Comparison of ENCODE assay signal across 15 cellular contexts in the genomic region with DNA sequence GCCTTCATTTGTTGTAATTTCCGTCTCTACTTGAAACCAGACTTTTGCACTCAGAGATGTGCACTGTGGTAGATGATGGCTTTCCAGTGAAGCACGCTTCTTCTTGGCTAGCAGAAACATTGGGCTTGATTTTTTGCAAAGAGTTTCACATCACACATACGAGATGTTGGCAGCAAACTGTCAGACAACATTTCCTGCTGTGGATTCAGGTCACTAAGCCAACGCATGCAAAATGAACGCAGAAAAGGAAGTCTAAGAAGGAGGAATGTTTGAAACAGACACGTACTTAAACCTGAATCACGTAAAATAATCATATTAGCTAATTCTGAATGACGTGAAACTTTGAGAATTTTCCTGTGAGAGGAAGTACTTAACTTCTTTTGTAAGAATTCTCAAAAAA.
A peak's percentile ranks its signal among the peaks of the same experiment; 100 is the strongest.
DNase-seq lines count a peak whose midpoint lies in the region; ATAC-seq and TF ChIP-seq lines count a peak whose summit lies in the region.
"Had no signal": no experiment of that assay in that cellular context is flagged by ENCODE, and none has a peak within 500 bp of the region (broad histone marks: within the 10 kb centered on the region; RNA-seq: fewer than 3 reads in every experiment).

No MANE protein-coding gene starts in this region.

- no peaks in the 10 kb centered on the region for H3K4me1 ChIP-seq in CD4-positive, alpha-beta memory T cell (ENCODE audit: insufficient read depth, low read length)
- H3K4me1 ChIP-seq: right atrium auricular region had no signal

- peaks cover 5% of the 10 kb centered on the region for H3K27me3 ChIP-seq in CD4-positive, alpha-beta memory T cell (ENCODE audit: insufficient read depth, low read length)
- H3K27me3 ChIP-seq: right atrium auricular region had no signal

- no peak for DNase-seq in CD4-positive, alpha-beta memory T cell
- DNase-seq in NOMO-1 treated with DMSO at 0.1 percent for 48 hours (lab: John Stamatoyannopoulos, UW; ENCODE audit: unreplicated experiment) (peak; percentile 54), dermis blood vessel endothelial cell (peak; percentile 72), GM13976 (ENCODE audit: low spot score) (no peak), SIG-M5 treated with dmso at 0.1 percent for 504 hours (lab: John Stamatoyannopoulos, UW; ENCODE audit: unreplicated experiment) (no peak), activated gamma-delta T cell (lab: John Stamatoyannopoulos, UW) (no peak)
- DNase-seq in natural killer cell treated with Interleukin-12 subunit alpha and Interleukin-12 subunit beta and Interleukin-15 and Interleukin-18, amount 100 ng/mL, for 72 hours (ENCODE audit: low spot score) = no peak
- DNase-seq: activated naive CD8-positive, alpha-beta T cell treated with anti-CD3 and anti-CD28 coated beads, Interleukin-2, amount 50 U/mL, for 24 hours; foreskin melanocyte; Karpas-422; NCI-H1694 treated with DMSO at 0.1 percent for 48 hours; stimulated activated CD4-positive, alpha-beta T cell treated with anti-CD3 and anti-CD28 coated beads, Interleukin-4, amount 100 ng/mL, for 24 hours; stimulated activated naive CD8-positive, alpha-beta T cell treated with anti-CD3 and anti-CD28 coated beads, Interleukin-15, Interleukin-2, amounts not matched to agents 100 U/mL and 50 U/mL, for 24 hours; T1000 had no signal

- H3K36me3 Mint-ChIP-seq in CD4-positive, alpha-beta memory T cell = no peaks in the 10 kb centered on the region
- no peaks in the 10 kb centered on the region for H3K36me3 Mint-ChIP-seq in natural killer cell treated with Interleukin-12 subunit alpha and Interleukin-12 subunit beta and Interleukin-15 and Interleukin-18, amount 100 ng/mL, for 72 hours

- H3K4me3 ChIP-seq in CD4-positive, alpha-beta memory T cell (ENCODE audit: low read length in 2 of 2) = no peak overlapping the region
- H3K4me3 ChIP-seq: right atrium auricular region had no signal

- intact Hi-C loops in CD4-positive, alpha-beta memory T cell (cut with micrococcal nuclease) = loop anchor here (2.0 kb wide), 1 partner anchor 435 kb away; no protein-coding TSS in a partner anchor

- no peaks in the 10 kb centered on the region for H3K9me3 Mint-ChIP-seq in CD4-positive, alpha-beta memory T cell
- H3K9me3 Mint-ChIP-seq in natural killer cell treated with Interleukin-12 subunit alpha and Interleukin-12 subunit beta and Interleukin-15 and Interleukin-18, amount 100 ng/mL, for 72 hours = no peaks in the 10 kb centered on the region
- H3K9me3 Mint-ChIP-seq: activated naive CD8-positive, alpha-beta T cell treated with anti-CD3 and anti-CD28 coated beads, Interleukin-2, amount 50 U/mL, for 24 hours had no signal

- ATAC-seq in natural killer cell treated with Interleukin-12 subunit alpha and Interleukin-12 subunit beta and Interleukin-15 and Interleukin-18, amount 100 ng/mL, for 72 hours = peak in 1 of 2 donors; percentile 46
- ATAC-seq: activated naive CD8-positive, alpha-beta T cell treated with anti-CD3 and anti-CD28 coated beads, Interleukin-2, amount 50 U/mL, for 24 hours; stimulated activated naive CD8-positive, alpha-beta T cell treated with anti-CD3 and anti-CD28 coated beads, Interleukin-15, Interleukin-2, amounts not matched to agents 100 U/mL and 50 U/mL, for 24 hours had no signal

- H3K27me3 Mint-ChIP-seq in CD4-positive, alpha-beta memory T cell = no peaks in the 10 kb centered on the region
- H3K27me3 Mint-ChIP-seq in natural killer cell treated with Interleukin-12 subunit alpha and Interleukin-12 subunit beta and Interleukin-15 and Interleukin-18, amount 100 ng/mL, for 72 hours = peaks cover 6 to 8% of the 10 kb centered on the region in 2 donors
- H3K27me3 Mint-ChIP-seq: activated naive CD8-positive, alpha-beta T cell treated with anti-CD3 and anti-CD28 coated beads, Interleukin-2, amount 50 U/mL, for 24 hours had no signal

- peak overlapping the region in 4 of 8 donors; percentile 43 to 70 (median 54) for H3K4me3 Mint-ChIP-seq in CD4-positive, alpha-beta memory T cell
- peak overlapping the region; percentile 35 for H3K4me3 Mint-ChIP-seq in natural killer cell treated with Interleukin-12 subunit alpha and Interleukin-12 subunit beta and Interleukin-15 and Interleukin-18, amount 100 ng/mL, for 72 hours
- H3K4me3 Mint-ChIP-seq: activated naive CD8-positive, alpha-beta T cell treated with anti-CD3 and anti-CD28 coated beads, Interleukin-2, amount 50 U/mL, for 24 hours had no signal

- no peaks in the 10 kb centered on the region for H3K9me3 ChIP-seq in CD4-positive, alpha-beta memory T cell (ENCODE audit: control insufficient read depth in 1 of 2, low read length in 2 of 2)
- H3K9me3 ChIP-seq: right atrium auricular region had no signal

- POLR2A ChIA-PET in CD4-positive, alpha-beta memory T cell (lab: Charles Lee; ENCODE audit: partially characterized antibody) = no interaction called here

- CTCF ChIA-PET in CD4-positive, alpha-beta memory T cell (lab: Charles Lee; ENCODE audit: partially characterized antibody) = no interaction called here

- TF ChIP-seq CTCF in GM13976 (IDR thresholded peaks at IDR 0.05; ENCODE audit: borderline replicate concordance, control extremely low read depth, extremely low read depth, insufficient read depth, missing control alignments) = no peak

- no peak overlapping the region for H3K27ac ChIP-seq in CD4-positive, alpha-beta memory T cell (ENCODE audit: low read depth, low read length)
- H3K27ac ChIP-seq: right atrium auricular region had no signal

- in situ Hi-C loops in GM13976 (cut with MboI; ENCODE audit: low sequenced_read_pairs, unreplicated experiment) = no loop called here

- H3K4me1 Mint-ChIP-seq in CD4-positive, alpha-beta memory T cell = peaks cover 2 to 13% (median 11%) of the 10 kb centered on the region in 4 donors
- peaks cover 10 to 16% of the 10 kb centered on the region in 2 donors for H3K4me1 Mint-ChIP-seq in natural killer cell treated with Interleukin-12 subunit alpha and Interleukin-12 subunit beta and Interleukin-15 and Interleukin-18, amount 100 ng/mL, for 72 hours (ENCODE audit: low read depth in 2 of 2)

- H3K36me3 ChIP-seq in CD4-positive, alpha-beta memory T cell (ENCODE audit: insufficient read depth, low read length) = no peaks in the 10 kb centered on the region
- H3K36me3 ChIP-seq: right atrium auricular region had no signal

- peak overlapping the region in 5 of 7 donors; percentile 8 to 89 (median 38) for H3K27ac Mint-ChIP-seq in CD4-positive, alpha-beta memory T cell
- H3K27ac Mint-ChIP-seq in natural killer cell treated with Interleukin-12 subunit alpha and Interleukin-12 subunit beta and Interleukin-15 and Interleukin-18, amount 100 ng/mL, for 72 hours = peak overlapping the region in 1 of 2 donors; percentile 36
- H3K27ac Mint-ChIP-seq: activated naive CD8-positive, alpha-beta T cell treated with anti-CD3 and anti-CD28 coated beads, Interleukin-2, amount 50 U/mL, for 24 hours had no signal

Comparison
In these comparisons a context has a peak if more than half of its experiments do, and no peak if none do; other contexts are left out.
1. DNase-seq: peak in NOMO-1 treated with DMSO at 0.1 percent for 48 hours (single experiment) and dermis blood vessel endothelial cell (single experiment); none in CD4-positive, alpha-beta memory T cell (0 of 5), natural killer cell treated with Interleukin-12 subunit alpha and Interleukin-12 subunit beta and Interleukin-15 and Interleukin-18, amount 100 ng/mL, for 72 hours (single experiment), GM13976 (single experiment), SIG-M5 treated with dmso at 0.1 percent for 504 hours (single experiment) and activated gamma-delta T cell (single experiment).